In the genomic region with DNA sequence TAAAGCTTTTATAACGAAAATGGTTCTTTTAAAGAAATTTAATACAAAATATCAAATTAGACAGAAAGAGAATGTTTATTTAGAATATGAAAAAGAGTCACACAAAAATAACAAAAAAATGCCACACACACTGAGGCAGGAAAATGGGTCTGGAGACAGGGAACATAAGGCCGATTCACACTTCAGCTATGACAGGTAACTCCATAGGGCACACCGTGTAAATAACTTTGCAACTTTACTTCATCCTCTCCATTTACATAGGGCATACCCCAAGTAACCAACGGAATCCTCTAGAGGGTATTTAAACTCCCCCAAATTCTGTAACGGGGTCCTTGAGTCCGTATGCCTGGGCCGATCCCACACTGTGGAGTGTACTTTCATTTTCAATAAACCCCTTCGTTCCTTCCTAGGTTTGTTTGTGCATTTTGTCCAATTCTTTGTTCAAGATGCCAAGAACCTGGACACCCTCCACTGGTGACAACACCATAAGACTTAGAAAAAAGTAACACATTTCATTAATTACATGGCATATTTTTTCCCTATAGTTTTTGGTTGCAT, we compare ENCODE assay signal across 22 cellular contexts.
"Had no signal": no experiment of that assay in that cellular context is flagged by ENCODE, and none has a peak within 500 bp of the region (broad histone marks: within the 10 kb centered on the region; RNA-seq: fewer than 3 reads in every experiment).

No MANE protein-coding gene starts in this region.

- H3K4me3 ChIP-seq: dorsolateral prefrontal cortex, heart left ventricle, lung, right atrium auricular region, stomach, thoracic aorta, transverse colon had no signal

- ATAC-seq: heart left ventricle; left colon; left ventricle myocardium superior; natural killer cell treated with Interleukin-12 subunit alpha and Interleukin-12 subunit beta and Interleukin-15 and Interleukin-18, amount 100 ng/mL, for 72 hours had no signal

- H3K36me3 Mint-ChIP-seq: natural killer cell treated with Interleukin-12 subunit alpha and Interleukin-12 subunit beta and Interleukin-15 and Interleukin-18, amount 100 ng/mL, for 72 hours had no signal

- H3K27me3 Mint-ChIP-seq: natural killer cell treated with Interleukin-12 subunit alpha and Interleukin-12 subunit beta and Interleukin-15 and Interleukin-18, amount 100 ng/mL, for 72 hours had no signal

- H3K27ac ChIP-seq: dorsolateral prefrontal cortex, heart left ventricle, right atrium auricular region, stomach, thoracic aorta, transverse colon had no signal

- FAIRE-seq: frontal cortex, small intestine had no signal

- H3K27ac Mint-ChIP-seq: natural killer cell treated with Interleukin-12 subunit alpha and Interleukin-12 subunit beta and Interleukin-15 and Interleukin-18, amount 100 ng/mL, for 72 hours had no signal

- H3K4me1 ChIP-seq: heart left ventricle, right atrium auricular region, stomach, transverse colon had no signal

- H3K4me3 Mint-ChIP-seq: natural killer cell treated with Interleukin-12 subunit alpha and Interleukin-12 subunit beta and Interleukin-15 and Interleukin-18, amount 100 ng/mL, for 72 hours had no signal

- H3K36me3 ChIP-seq: heart left ventricle, right atrium auricular region, stomach, thoracic aorta, transverse colon had no signal

- H3K9me3 ChIP-seq: heart left ventricle, right atrium auricular region, stomach, thoracic aorta, transverse colon had no signal

- H3K9me3 Mint-ChIP-seq: natural killer cell treated with Interleukin-12 subunit alpha and Interleukin-12 subunit beta and Interleukin-15 and Interleukin-18, amount 100 ng/mL, for 72 hours had no signal

- H3K27me3 ChIP-seq: dorsolateral prefrontal cortex, heart left ventricle, right atrium auricular region, stomach, transverse colon had no signal

- DNase-seq: cortex of kidney; dorsolateral prefrontal cortex; effector CD8-positive, alpha-beta T cell; heart left ventricle; hippocampal formation; left colon; left ventricle myocardium superior; mesenchymal stem cell; midbrain; occipital lobe; posterior cingulate gyrus; small intestine; stimulated activated CD4-positive, alpha-beta T cell treated with anti-CD3 and anti-CD28 coated beads, Interleukin-12 subunit alpha, Interleukin-12 subunit beta, amount 100 ng/mL, for 4 hours; stimulated activated naive CD4-positive, alpha-beta T cell; stomach; substantia nigra; transverse colon had no signal
